In the genomic region with DNA sequence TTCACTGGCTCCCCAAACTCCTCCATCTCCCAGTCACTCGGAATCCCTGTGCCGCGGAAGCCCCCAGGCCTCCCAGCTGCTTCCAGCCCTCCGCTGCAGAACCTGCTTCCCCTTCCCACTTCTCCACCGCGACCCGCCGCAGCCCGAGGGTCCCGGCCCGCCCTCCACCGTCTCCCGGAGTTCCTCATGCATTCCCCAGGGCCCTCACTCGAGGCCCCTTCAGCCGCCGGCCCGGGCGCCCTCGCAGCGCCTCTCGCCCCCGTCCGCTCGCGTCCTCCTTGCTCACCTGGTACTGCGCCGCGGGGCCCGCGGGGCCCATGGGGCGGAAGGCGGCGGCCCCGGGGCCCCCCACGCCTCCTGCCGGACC, we compare ENCODE assay signal across 8 cellular contexts.
DNase-seq lines count a peak whose midpoint lies in the region; ATAC-seq and FAIRE-seq lines count a peak whose summit lies in the region.

No MANE protein-coding gene starts in this region.

- peak overlapping the region; percentile 78 to 100 (median 95) for H3K4me3 ChIP-seq in BLaER1 treated with 17β-estradiol and CSF1 and Interleukin-3, amounts not matched to agents 10 nM and 100 nM
- peak overlapping the region; percentile 77 for H3K4me3 ChIP-seq in iPS-18c (ENCODE audit: insufficient read depth, low read depth, low read length)

- no peak for FAIRE-seq in RCC 7860 (lab: Jason Lieb, UNC)

- peak overlapping the region; percentile 97 to 100 (median 99) for H3K4me2 ChIP-seq in BLaER1 treated with 17β-estradiol and CSF1 and Interleukin-3, amounts not matched to agents 10 nM and 100 nM

- H4K20me1 ChIP-seq in BLaER1 treated with 17β-estradiol and CSF1 and Interleukin-3, amounts not matched to agents 10 nM and 100 nM, result peaks cover 39 to 53% (median 48%) of the 10 kb centered on the region in 11 experiments

- H3K9me3 Mint-ChIP-seq in activated naive CD8-positive, alpha-beta T cell (ENCODE audit: low read depth), result no peaks in the 10 kb centered on the region
- H3K9me3 Mint-ChIP-seq in stimulated activated naive B cell treated with anti-CD40 and anti-IgM and Interleukin-4, amounts not matched to agents 10 μg/mL and 1 μg/mL and 100 μg/mL, for 72 hours, result no peaks in the 10 kb centered on the region

- peaks cover 5 to 18% (median 13%) of the 10 kb centered on the region in 11 experiments for H3K36me3 ChIP-seq in BLaER1 treated with 17β-estradiol and CSF1 and Interleukin-3, amounts not matched to agents 10 nM and 100 nM

- H3K27ac ChIP-seq in BLaER1 treated with 17β-estradiol and CSF1 and Interleukin-3, amounts not matched to agents 10 nM and 100 nM, result peak overlapping the region; percentile 90 to 98 (median 96)

- H3K4me3 Mint-ChIP-seq in activated naive CD8-positive, alpha-beta T cell, result peak overlapping the region; percentile 94
- H3K4me3 Mint-ChIP-seq in stimulated activated naive B cell treated with anti-CD40 and anti-IgM and Interleukin-4, amounts not matched to agents 10 μg/mL and 1 μg/mL and 100 μg/mL, for 72 hours, result peak overlapping the region; percentile 96 to 97

- H3K4me1 Mint-ChIP-seq in activated naive CD8-positive, alpha-beta T cell (ENCODE audit: low read depth), result peaks cover 34% of the 10 kb centered on the region
- peaks cover 26 to 56% of the 10 kb centered on the region in 2 donors for H3K4me1 Mint-ChIP-seq in stimulated activated naive B cell treated with anti-CD40 and anti-IgM and Interleukin-4, amounts not matched to agents 10 μg/mL and 1 μg/mL and 100 μg/mL, for 72 hours

- peaks cover 53 to 67% (median 64%) of the 10 kb centered on the region in 10 experiments for H3K4me1 ChIP-seq in BLaER1 treated with 17β-estradiol and CSF1 and Interleukin-3, amounts not matched to agents 10 nM and 100 nM

- DNase-seq in stimulated activated naive B cell treated with anti-CD40 and anti-IgM and Interleukin-4, amounts not matched to agents 10 μg/mL and 1 μg/mL and 100 μg/mL, for 72 hours, result no peak
- no peak for DNase-seq in RCC 7860 (ENCODE audit: low spot score)
- DNase-seq in activated effector memory CD4-positive, alpha-beta T cell treated with anti-CD3 and anti-CD28 coated beads, Interleukin-2, amount 50 U/mL, for 16 hours, result no peak

- no peaks in the 10 kb centered on the region for H3K27me3 Mint-ChIP-seq in activated naive CD8-positive, alpha-beta T cell
- no peaks in the 10 kb centered on the region for H3K27me3 Mint-ChIP-seq in stimulated activated naive B cell treated with anti-CD40 and anti-IgM and Interleukin-4, amounts not matched to agents 10 μg/mL and 1 μg/mL and 100 μg/mL, for 72 hours

- H3K36me3 Mint-ChIP-seq in activated naive CD8-positive, alpha-beta T cell, result peaks cover 2% of the 10 kb centered on the region
- peaks cover 7 to 11% of the 10 kb centered on the region in 2 donors for H3K36me3 Mint-ChIP-seq in stimulated activated naive B cell treated with anti-CD40 and anti-IgM and Interleukin-4, amounts not matched to agents 10 μg/mL and 1 μg/mL and 100 μg/mL, for 72 hours

- ATAC-seq in GM19043 (IDR thresholded peaks at IDR 0.05; ENCODE audit: low read depth, unreplicated experiment), result peak; percentile 26
- peak; percentile 29 for ATAC-seq in HG03521 (IDR thresholded peaks at IDR 0.05; ENCODE audit: unreplicated experiment)
- ATAC-seq in stimulated activated naive B cell treated with anti-CD40 and anti-IgM and Interleukin-4, amounts not matched to agents 10 μg/mL and 1 μg/mL and 100 μg/mL, for 72 hours (replicated peaks), result peak; percentile 40 to 47

- no peaks in the 10 kb centered on the region for H3K9me3 ChIP-seq in BLaER1 treated with 17β-estradiol and CSF1 and Interleukin-3, amounts not matched to agents 10 nM and 100 nM (replicated peaks in 1 of 11)
- no peaks in the 10 kb centered on the region for H3K9me3 ChIP-seq in iPS-18c (ENCODE audit: control insufficient read depth, insufficient read depth, low read length)

- H3K27ac Mint-ChIP-seq in activated naive CD8-positive, alpha-beta T cell, result peak overlapping the region; percentile 92
- H3K27ac Mint-ChIP-seq in stimulated activated naive B cell treated with anti-CD40 and anti-IgM and Interleukin-4, amounts not matched to agents 10 μg/mL and 1 μg/mL and 100 μg/mL, for 72 hours, result peak overlapping the region; percentile 95

- H3K9ac ChIP-seq in BLaER1 treated with 17β-estradiol and CSF1 and Interleukin-3, amounts not matched to agents 10 nM and 100 nM, result peak overlapping the region; percentile 93 to 99 (median 96)

- H3K27me3 ChIP-seq in BLaER1 treated with 17β-estradiol and CSF1 and Interleukin-3, amounts not matched to agents 10 nM and 100 nM, result no peaks in the 10 kb centered on the region
